8 cellular contexts compared by ENCODE assay signal in genomic region chr11:128483211-128483788, GRCh38.
DNase-seq lines count a peak whose midpoint lies in the region; ATAC-seq and TF ChIP-seq lines count a peak whose summit lies in the region.
"Had no signal": no experiment of that assay in that cellular context is flagged by ENCODE, and none has a peak within 500 bp of the region (broad histone marks: within the 10 kb centered on the region; RNA-seq: fewer than 3 reads in every experiment).

No MANE protein-coding gene starts in this region.

- no peak for TF ChIP-seq CTCF in psoas muscle (IDR thresholded peaks at IDR 0.05)

- H3K4me3 ChIP-seq in psoas muscle: no peak overlapping the region
- no peak overlapping the region for H3K4me3 ChIP-seq in aorta (ENCODE audit: low read length in 2 of 2)
- H3K4me3 ChIP-seq: SJSA1 had no signal

- DNase-seq in T-helper 17 cell (no peak), psoas muscle (no peak), NCI-H146 treated with DMSO at 0.1 percent for 48 hours (lab: John Stamatoyannopoulos, UW; ENCODE audit: unreplicated experiment) (no peak), H4 (ENCODE audit: low spot score) (no peak), aorta (no peak)

- H3K27ac ChIP-seq in psoas muscle (peak overlapping the region; percentile 57), aorta (ENCODE audit: low read depth in 1 of 2, low read length in 2 of 2) (no peak overlapping the region)

- H3K4me3 Mint-ChIP-seq in T-helper 17 cell: peak overlapping the region; percentile 89

- H3K27me3 ChIP-seq in psoas muscle (ENCODE audit: insufficient read depth in 3 of 3, low read length in 2 of 3): no peaks in the 10 kb centered on the region
- H3K27me3 ChIP-seq in aorta (ENCODE audit: control insufficient read depth in 1 of 2, insufficient read depth in 2 of 2, low read length in 1 of 2): no peaks in the 10 kb centered on the region
- H3K27me3 ChIP-seq: SJSA1 had no signal

- no peaks in the 10 kb centered on the region for H3K27me3 Mint-ChIP-seq in T-helper 17 cell

- peak; percentile 7 for TF ChIP-seq POLR2A in GM19099 (IDR thresholded peaks at IDR 0.05; ENCODE audit: extremely low read depth, insufficient read length, low read depth)

- peak overlapping the region; percentile 100 for H3K27ac Mint-ChIP-seq in T-helper 17 cell

- H3K9me3 ChIP-seq in T-helper 17 cell (ENCODE audit: control insufficient read depth, low read length, poor library complexity, severe bottlenecking) (no peaks in the 10 kb centered on the region), psoas muscle (no peaks in the 10 kb centered on the region), aorta (ENCODE audit: control insufficient read depth, low read length) (no peaks in the 10 kb centered on the region)
- H3K9me3 ChIP-seq: SJSA1 had no signal

- 68 to 74% (median 69%) methylated on average over 7 of the region's 7 CpGs for WGBS in psoas muscle, 3 donors
- 83 to 87% methylated on average over 7 of the region's 7 CpGs for WGBS in aorta, 2 donors

- H3K36me3 ChIP-seq in psoas muscle (ENCODE audit: insufficient read depth in 1 of 2, low read depth in 1 of 2) (peaks cover 2 to 49% of the 10 kb centered on the region in 2 donors), aorta (ENCODE audit: control insufficient read depth in 1 of 2, insufficient read depth in 2 of 2, low read length in 1 of 2) (peaks cover 5 to 9% of the 10 kb centered on the region in 2 donors)

- H3K36me3 Mint-ChIP-seq in T-helper 17 cell (ENCODE audit: low read depth): peaks cover 34% of the 10 kb centered on the region

- peaks cover 42% of the 10 kb centered on the region for H3K4me1 ChIP-seq in psoas muscle
- peaks cover under 1 to 5% of the 10 kb centered on the region in 2 donors for H3K4me1 ChIP-seq in aorta (ENCODE audit: control insufficient read depth in 1 of 2, insufficient read depth in 2 of 2, low read length in 2 of 2)

- peaks cover 85% of the 10 kb centered on the region for H3K4me1 Mint-ChIP-seq in T-helper 17 cell

- intact Hi-C loops in psoas muscle (cut with DNase I) (loop anchor here (5.0 kb wide), 1 partner anchor 149 kb away; no protein-coding TSS in a partner anchor), aorta (cut with DNase I) (no loop called here)

- ATAC-seq in HG02870 (IDR thresholded peaks at IDR 0.05; ENCODE audit: unreplicated experiment): peak; percentile 79
- peak; percentile 68 for ATAC-seq in T-helper 17 cell
- ATAC-seq in psoas muscle: no peak
- ATAC-seq in aorta (ENCODE audit: low FRiP score): no peak

Comparison
In these comparisons a context has a peak if more than half of its experiments do, and no peak if none do; other contexts are left out.
1. ATAC-seq: peak in HG02870 (single experiment) and T-helper 17 cell (single experiment); none in psoas muscle (0 of 4) and aorta (single experiment).
2. intact Hi-C loops: an anchor here in psoas muscle (5.0 kb wide); none called in aorta.